26 cellular contexts compared by ENCODE assay signal in genomic region chr22:20977516-20978170, GRCh38. TPM values are rescaled to one million over a fixed set of nuclear protein-coding genes. Genes with fewer than 3 reads are reported as not detected.
"Had no signal": no experiment of that assay in that cellular context is flagged by ENCODE, and none has a peak within 500 bp of the region (broad histone marks: within the 10 kb centered on the region; RNA-seq: fewer than 3 reads in every experiment).

No MANE protein-coding gene starts in this region.

- H3K27ac ChIP-seq: brain microvascular endothelial cell, coronary artery, dorsolateral prefrontal cortex had no signal

- H3K36me3 ChIP-seq: brain microvascular endothelial cell had no signal

- H3K27me3 ChIP-seq: dorsolateral prefrontal cortex had no signal

- FAIRE-seq: astrocyte, frontal cortex had no signal

- DNase-seq: activated CD4-positive, alpha-beta T cell treated with anti-CD3 and anti-CD28 coated beads for 48 hours; activated CD4-positive, alpha-beta T cell treated with anti-CD3 and anti-CD28 coated beads, Interleukin-2, amount 50 U/mL, for 1 hour; activated CD4-positive, alpha-beta T cell treated with anti-CD3 and anti-CD28 coated beads, Interleukin-2, amount 50 U/mL, for 48 hours; activated CD8-positive, alpha-beta memory T cell treated with anti-CD3 and anti-CD28 coated beads for 24 hours; activated CD8-positive, alpha-beta T cell treated with anti-CD3 and anti-CD28 coated beads for 36 hours; activated effector memory CD4-positive, alpha-beta T cell treated with Interleukin-2 at 50 U/mL for 16 hours; activated gamma-delta T cell treated with Interleukin-2 at 50 U/mL for 16 hours; activated naive CD4-positive, alpha-beta T cell treated with anti-CD3 and anti-CD28 coated beads, Interleukin-2, amount 50 U/mL, for 16 hours; activated naive CD4-positive, alpha-beta T cell treated with Interleukin-2 at 50 U/mL for 16 hours; activated T-cell treated with anti-CD3 and anti-CD28 coated beads, Interleukin-2, amount 50 U/mL, for 4 hours; amniotic stem cell; anterior cingulate cortex; brain microvascular endothelial cell; dorsolateral prefrontal cortex; effector memory CD4-positive, alpha-beta T cell; endodermal cell; foreskin fibroblast; T-helper 2 cell had no signal

- ATAC-seq: activated CD8-positive, alpha-beta T cell treated with anti-CD3 and anti-CD28 coated beads for 36 hours; activated T-cell treated with anti-CD3 and anti-CD28 coated beads, Interleukin-2, amount 50 U/mL, for 4 hours; activated T-helper 17 cell treated with anti-CD3 and anti-CD28 coated beads, Interleukin-2, amount 50 U/mL, for 72 hours; esophagus mucosa had no signal

- H3K4me3 ChIP-seq: coronary artery, dorsolateral prefrontal cortex had no signal

RNA-seq across cellular contexts. Expression of gene AIFM3, which starts 10.6 kb away (rescaled TPM):
- total RNA-seq: activated T-helper 17 cell treated with anti-CD3 and anti-CD28 coated beads, Interleukin-2, amount 50 U/mL, for 72 hours; T-helper 1 cell treated with Interleukin-12 subunit alpha and Interleukin-12 subunit beta and Interleukin-4 antibody, amounts not matched to agents 30 ng/mL and 1 ng/mL, for 36 hours had no signal

RNA-seq across cellular contexts. Expression of gene P2RX6, which starts 37.3 kb away (rescaled TPM):
- total RNA-seq: epithelial cell of proximal tubule had no signal

RNA-seq across cellular contexts. Expression of gene SLC7A4, which starts 54.7 kb away (rescaled TPM):
- total RNA-seq: activated CD8-positive, alpha-beta T cell treated with anti-CD3 and anti-CD28 coated beads for 36 hours; activated T-helper 17 cell treated with anti-CD3 and anti-CD28 coated beads, Interleukin-2, amount 50 U/mL, for 72 hours; cardiac septum; T-helper 1 cell treated with Interleukin-12 subunit alpha and Interleukin-12 subunit beta and Interleukin-4 antibody, amounts not matched to agents 30 ng/mL and 1 ng/mL, for 36 hours had no signal
